7 cellular contexts compared by ENCODE assay signal in genomic region chr11:127074151-127074761, GRCh38.
DNase-seq lines count a peak whose midpoint lies in the region; ATAC-seq and TF ChIP-seq lines count a peak whose summit lies in the region.

No MANE protein-coding gene starts in this region.

- no peaks in the 10 kb centered on the region for H3K27me3 ChIP-seq in NT2/D1 (ENCODE audit: insufficient read depth, insufficient read length)
- peaks cover 3% of the 10 kb centered on the region for H3K27me3 ChIP-seq in transverse colon

- H3K4me1 ChIP-seq in NT2/D1 (ENCODE audit: insufficient read depth, insufficient read length): no peaks in the 10 kb centered on the region
- no peaks in the 10 kb centered on the region for H3K4me1 ChIP-seq in transverse colon

- 42 to 61% methylated on average over 5 to 7 of the region's 7 CpGs for WGBS in transverse colon (ENCODE audit: low coverage in 1 of 2), 2 donors

- H3K9me3 ChIP-seq in NT2/D1 (ENCODE audit: insufficient read depth, low read length) (no peaks in the 10 kb centered on the region), transverse colon (no peaks in the 10 kb centered on the region)

- TF ChIP-seq CTCF in GM12872 (IDR thresholded peaks at IDR 0.05; ENCODE audit: insufficient read depth, low read depth, low read length) (peak; percentile 72), fibroblast of the aortic adventitia (IDR thresholded peaks at IDR 0.05; ENCODE audit: insufficient read depth, low read length) (no peak), transverse colon (IDR thresholded peaks at IDR 0.05) (peak in 4 of 5 experiments; percentile 33 to 62 (median 42))

- no peaks in the 10 kb centered on the region for H3K36me3 ChIP-seq in NT2/D1 (ENCODE audit: insufficient read depth, insufficient read length, low read length)
- H3K36me3 ChIP-seq in transverse colon: no peaks in the 10 kb centered on the region

- no peak for TF ChIP-seq EP300 in transverse colon (IDR thresholded peaks at IDR 0.05; ENCODE audit: low read depth)

- TF ChIP-seq POLR2A in transverse colon (IDR thresholded peaks at IDR 0.05): no peak

- H3K4me3 ChIP-seq in NT2/D1 (ENCODE audit: insufficient read length, low read depth) (no peak overlapping the region), fibroblast of the aortic adventitia (ENCODE audit: low read depth, low read length) (no peak overlapping the region), transverse colon (no peak overlapping the region)

- intact Hi-C loops in transverse colon (cut with DNase I; ENCODE audit: low total_unique reads): no loop called here

- no peak overlapping the region for H3K9ac ChIP-seq in NT2/D1 (ENCODE audit: insufficient read length, low read depth)

- in situ Hi-C loops in transverse colon (cut with MboI; ENCODE audit: low pct_ligation_motif_present in 1 of 4, low pct_unique_long_range_greater_than_20kb in 1 of 4, low sequenced_read_pairs in 3 of 4): no loop called here

- no peak overlapping the region for H3K27ac ChIP-seq in transverse colon

- ATAC-seq in GM21423 (IDR thresholded peaks at IDR 0.05; ENCODE audit: unreplicated experiment): peak; percentile 84
- ATAC-seq in HG03469 (IDR thresholded peaks at IDR 0.05; ENCODE audit: unreplicated experiment): peak; percentile 81

- DNase-seq in NT2/D1 (ENCODE audit: low read depth, low spot score) (peak; percentile 20), fibroblast of the aortic adventitia (ENCODE audit: low read depth) (peak; percentile 19), transverse colon (peak; percentile 66)
- DNase-seq in stimulated activated CD4-positive, alpha-beta T cell treated with anti-CD3 and anti-CD28 coated beads, Interleukin-4, amount 100 ng/mL, for 4 hours: no peak

Comparison
In these comparisons a context has a peak if more than half of its experiments do, and no peak if none do; other contexts are left out.
1. DNase-seq: peak in NT2/D1 (single experiment), fibroblast of the aortic adventitia (single experiment) and transverse colon (single experiment); none in stimulated activated CD4-positive, alpha-beta T cell treated with anti-CD3 and anti-CD28 coated beads, Interleukin-4, amount 100 ng/mL, for 4 hours (0 of 2).